ENCODE assay signal across 2 cellular contexts in the genomic region with DNA sequence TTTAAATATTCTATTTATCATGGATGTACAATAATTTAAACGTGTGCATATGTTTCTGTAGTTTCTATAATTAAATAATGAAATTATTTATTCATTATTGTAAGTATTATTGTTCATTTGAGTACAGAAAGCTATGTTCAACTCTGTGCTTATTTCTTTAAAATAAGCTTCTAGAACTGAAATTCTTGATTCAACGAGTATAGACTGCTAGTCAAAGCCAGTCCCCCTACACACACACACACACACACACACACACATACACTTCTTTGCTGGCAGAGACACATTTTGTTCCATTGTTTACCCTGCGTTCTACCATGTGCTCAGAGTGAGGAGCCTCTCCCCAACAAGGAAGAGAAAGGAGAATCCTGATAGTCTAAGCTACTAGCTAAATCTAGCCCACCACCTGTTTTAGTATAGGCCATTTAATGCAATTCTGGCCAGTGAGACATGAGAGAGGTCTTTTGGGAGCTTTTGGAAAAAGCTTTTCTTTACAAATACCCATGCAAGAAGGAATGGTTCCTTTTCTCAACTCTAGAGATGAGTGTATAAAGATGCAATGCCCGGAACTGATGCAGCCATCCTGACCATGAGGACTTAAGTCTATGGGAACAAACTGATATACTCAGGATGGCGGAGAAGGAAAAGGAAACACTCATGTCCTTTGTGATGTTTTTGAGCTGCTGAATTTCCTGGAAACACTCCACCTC.
TF ChIP-seq lines count a peak whose summit lies in the region.

No MANE protein-coding gene starts in this region.

TF ChIP-seq in GM23338, 12 proteins besides CTCF, POLR2A, EP300 and RAD21 (continued from another document):
- TF ChIP-seq, protein P1, sequence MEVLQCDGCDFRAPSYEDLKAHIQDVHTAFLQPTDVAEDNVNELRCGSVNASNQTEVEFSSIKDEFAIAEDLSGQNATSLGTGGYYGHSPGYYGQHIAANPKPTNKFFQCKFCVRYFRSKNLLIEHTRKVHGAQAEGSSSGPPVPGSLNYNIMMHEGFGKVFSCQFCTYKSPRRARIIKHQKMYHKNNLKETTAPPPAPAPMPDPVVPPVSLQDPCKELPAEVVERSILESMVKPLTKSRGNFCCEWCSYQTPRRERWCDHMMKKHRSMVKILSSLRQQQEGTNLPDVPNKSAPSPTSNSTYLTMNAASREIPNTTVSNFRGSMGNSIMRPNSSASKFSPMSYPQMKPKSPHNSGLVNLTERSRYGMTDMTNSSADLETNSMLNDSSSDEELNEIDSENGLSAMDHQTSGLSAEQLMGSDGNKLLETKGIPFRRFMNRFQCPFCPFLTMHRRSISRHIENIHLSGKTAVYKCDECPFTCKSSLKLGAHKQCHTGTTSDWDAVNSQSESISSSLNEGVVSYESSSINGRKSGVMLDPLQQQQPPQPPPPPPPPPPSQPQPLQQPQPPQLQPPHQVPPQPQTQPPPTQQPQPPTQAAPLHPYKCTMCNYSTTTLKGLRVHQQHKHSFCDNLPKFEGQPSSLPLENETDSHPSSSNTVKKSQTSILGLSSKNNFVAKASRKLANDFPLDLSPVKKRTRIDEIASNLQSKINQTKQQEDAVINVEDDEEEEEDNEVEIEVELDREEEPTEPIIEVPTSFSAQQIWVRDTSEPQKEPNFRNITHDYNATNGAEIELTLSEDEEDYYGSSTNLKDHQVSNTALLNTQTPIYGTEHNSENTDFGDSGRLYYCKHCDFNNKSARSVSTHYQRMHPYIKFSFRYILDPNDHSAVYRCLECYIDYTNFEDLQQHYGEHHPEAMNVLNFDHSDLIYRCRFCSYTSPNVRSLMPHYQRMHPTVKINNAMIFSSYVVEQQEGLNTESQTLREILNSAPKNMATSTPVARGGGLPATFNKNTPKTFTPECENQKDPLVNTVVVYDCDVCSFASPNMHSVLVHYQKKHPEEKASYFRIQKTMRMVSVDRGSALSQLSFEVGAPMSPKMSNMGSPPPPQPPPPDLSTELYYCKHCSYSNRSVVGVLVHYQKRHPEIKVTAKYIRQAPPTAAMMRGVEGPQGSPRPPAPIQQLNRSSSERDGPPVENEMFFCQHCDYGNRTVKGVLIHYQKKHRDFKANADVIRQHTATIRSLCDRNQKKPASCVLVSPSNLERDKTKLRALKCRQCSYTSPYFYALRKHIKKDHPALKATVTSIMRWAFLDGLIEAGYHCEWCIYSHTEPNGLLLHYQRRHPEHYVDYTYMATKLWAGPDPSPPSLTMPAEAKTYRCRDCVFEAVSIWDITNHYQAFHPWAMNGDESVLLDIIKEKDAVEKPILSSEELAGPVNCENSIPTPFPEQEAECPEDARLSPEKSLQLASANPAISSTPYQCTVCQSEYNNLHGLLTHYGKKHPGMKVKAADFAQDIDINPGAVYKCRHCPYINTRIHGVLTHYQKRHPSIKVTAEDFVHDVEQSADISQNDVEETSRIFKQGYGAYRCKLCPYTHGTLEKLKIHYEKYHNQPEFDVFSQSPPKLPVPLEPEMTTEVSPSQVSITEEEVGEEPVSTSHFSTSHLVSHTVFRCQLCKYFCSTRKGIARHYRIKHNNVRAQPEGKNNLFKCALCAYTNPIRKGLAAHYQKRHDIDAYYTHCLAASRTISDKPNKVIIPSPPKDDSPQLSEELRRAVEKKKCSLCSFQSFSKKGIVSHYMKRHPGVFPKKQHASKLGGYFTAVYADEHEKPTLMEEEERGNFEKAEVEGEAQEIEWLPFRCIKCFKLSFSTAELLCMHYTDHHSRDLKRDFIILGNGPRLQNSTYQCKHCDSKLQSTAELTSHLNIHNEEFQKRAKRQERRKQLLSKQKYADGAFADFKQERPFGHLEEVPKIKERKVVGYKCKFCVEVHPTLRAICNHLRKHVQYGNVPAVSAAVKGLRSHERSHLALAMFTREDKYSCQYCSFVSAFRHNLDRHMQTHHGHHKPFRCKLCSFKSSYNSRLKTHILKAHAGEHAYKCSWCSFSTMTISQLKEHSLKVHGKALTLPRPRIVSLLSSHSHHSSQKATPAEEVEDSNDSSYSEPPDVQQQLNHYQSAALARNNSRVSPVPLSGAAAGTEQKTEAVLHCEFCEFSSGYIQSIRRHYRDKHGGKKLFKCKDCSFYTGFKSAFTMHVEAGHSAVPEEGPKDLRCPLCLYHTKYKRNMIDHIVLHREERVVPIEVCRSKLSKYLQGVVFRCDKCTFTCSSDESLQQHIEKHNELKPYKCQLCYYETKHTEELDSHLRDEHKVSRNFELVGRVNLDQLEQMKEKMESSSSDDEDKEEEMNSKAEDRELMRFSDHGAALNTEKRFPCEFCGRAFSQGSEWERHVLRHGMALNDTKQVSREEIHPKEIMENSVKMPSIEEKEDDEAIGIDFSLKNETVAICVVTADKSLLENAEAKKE (CRISPR knock-in tag; IDR thresholded peaks at IDR 0.05): no peak
- TF ChIP-seq, protein P2, sequence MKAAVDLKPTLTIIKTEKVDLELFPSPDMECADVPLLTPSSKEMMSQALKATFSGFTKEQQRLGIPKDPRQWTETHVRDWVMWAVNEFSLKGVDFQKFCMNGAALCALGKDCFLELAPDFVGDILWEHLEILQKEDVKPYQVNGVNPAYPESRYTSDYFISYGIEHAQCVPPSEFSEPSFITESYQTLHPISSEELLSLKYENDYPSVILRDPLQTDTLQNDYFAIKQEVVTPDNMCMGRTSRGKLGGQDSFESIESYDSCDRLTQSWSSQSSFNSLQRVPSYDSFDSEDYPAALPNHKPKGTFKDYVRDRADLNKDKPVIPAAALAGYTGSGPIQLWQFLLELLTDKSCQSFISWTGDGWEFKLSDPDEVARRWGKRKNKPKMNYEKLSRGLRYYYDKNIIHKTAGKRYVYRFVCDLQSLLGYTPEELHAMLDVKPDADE (IDR thresholded peaks at IDR 0.05): no peak

TF ChIP-seq in SK-N-SH, 30 proteins besides CTCF, POLR2A, EP300 and RAD21 (continued from another document):
- TF ChIP-seq, protein P3, sequence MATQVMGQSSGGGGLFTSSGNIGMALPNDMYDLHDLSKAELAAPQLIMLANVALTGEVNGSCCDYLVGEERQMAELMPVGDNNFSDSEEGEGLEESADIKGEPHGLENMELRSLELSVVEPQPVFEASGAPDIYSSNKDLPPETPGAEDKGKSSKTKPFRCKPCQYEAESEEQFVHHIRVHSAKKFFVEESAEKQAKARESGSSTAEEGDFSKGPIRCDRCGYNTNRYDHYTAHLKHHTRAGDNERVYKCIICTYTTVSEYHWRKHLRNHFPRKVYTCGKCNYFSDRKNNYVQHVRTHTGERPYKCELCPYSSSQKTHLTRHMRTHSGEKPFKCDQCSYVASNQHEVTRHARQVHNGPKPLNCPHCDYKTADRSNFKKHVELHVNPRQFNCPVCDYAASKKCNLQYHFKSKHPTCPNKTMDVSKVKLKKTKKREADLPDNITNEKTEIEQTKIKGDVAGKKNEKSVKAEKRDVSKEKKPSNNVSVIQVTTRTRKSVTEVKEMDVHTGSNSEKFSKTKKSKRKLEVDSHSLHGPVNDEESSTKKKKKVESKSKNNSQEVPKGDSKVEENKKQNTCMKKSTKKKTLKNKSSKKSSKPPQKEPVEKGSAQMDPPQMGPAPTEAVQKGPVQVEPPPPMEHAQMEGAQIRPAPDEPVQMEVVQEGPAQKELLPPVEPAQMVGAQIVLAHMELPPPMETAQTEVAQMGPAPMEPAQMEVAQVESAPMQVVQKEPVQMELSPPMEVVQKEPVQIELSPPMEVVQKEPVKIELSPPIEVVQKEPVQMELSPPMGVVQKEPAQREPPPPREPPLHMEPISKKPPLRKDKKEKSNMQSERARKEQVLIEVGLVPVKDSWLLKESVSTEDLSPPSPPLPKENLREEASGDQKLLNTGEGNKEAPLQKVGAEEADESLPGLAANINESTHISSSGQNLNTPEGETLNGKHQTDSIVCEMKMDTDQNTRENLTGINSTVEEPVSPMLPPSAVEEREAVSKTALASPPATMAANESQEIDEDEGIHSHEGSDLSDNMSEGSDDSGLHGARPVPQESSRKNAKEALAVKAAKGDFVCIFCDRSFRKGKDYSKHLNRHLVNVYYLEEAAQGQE (IDR thresholded peaks at IDR 0.05; ENCODE audit: low read depth, low read length): no peak
- TF ChIP-seq TAF1 (IDR thresholded peaks at IDR 0.05; ENCODE audit: borderline replicate concordance, low read depth, low read length): no peak
- TF ChIP-seq, protein P4, sequence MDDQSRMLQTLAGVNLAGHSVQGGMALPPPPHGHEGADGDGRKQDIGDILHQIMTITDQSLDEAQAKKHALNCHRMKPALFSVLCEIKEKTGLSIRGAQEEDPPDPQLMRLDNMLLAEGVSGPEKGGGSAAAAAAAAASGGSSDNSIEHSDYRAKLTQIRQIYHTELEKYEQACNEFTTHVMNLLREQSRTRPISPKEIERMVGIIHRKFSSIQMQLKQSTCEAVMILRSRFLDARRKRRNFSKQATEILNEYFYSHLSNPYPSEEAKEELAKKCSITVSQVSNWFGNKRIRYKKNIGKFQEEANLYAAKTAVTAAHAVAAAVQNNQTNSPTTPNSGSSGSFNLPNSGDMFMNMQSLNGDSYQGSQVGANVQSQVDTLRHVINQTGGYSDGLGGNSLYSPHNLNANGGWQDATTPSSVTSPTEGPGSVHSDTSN (IDR thresholded peaks at IDR 0.05): no peak
- no peak for TF ChIP-seq TEAD4 (IDR thresholded peaks at IDR 0.05; ENCODE audit: borderline replicate concordance, insufficient read depth)
- TF ChIP-seq FOXJ3 (CRISPR knock-in tag; IDR thresholded peaks at IDR 0.05): no peak
- TF ChIP-seq, protein P5, sequence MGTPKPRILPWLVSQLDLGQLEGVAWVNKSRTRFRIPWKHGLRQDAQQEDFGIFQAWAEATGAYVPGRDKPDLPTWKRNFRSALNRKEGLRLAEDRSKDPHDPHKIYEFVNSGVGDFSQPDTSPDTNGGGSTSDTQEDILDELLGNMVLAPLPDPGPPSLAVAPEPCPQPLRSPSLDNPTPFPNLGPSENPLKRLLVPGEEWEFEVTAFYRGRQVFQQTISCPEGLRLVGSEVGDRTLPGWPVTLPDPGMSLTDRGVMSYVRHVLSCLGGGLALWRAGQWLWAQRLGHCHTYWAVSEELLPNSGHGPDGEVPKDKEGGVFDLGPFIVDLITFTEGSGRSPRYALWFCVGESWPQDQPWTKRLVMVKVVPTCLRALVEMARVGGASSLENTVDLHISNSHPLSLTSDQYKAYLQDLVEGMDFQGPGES (IDR thresholded peaks at IDR 0.05; ENCODE audit: low read depth, low read length): no peak
- no peak for TF ChIP-seq MXI1 (IDR thresholded peaks at IDR 0.05; ENCODE audit: low read depth, low read length)
- TF ChIP-seq SIN3A (IDR thresholded peaks at IDR 0.05; ENCODE audit: borderline replicate concordance, low read depth, low read length): no peak
- no peak for TF ChIP-seq ELF1 (IDR thresholded peaks at IDR 0.05)
- TF ChIP-seq NRF1 (IDR thresholded peaks at IDR 0.05; ENCODE audit: low read depth, low read length): no peak
- TF ChIP-seq FOXM1 (IDR thresholded peaks at IDR 0.05; ENCODE audit: low read depth): no peak
